8 cellular contexts compared by ENCODE assay signal in genomic region chr1:8217809-8218208, GRCh38.
DNase-seq lines count a peak whose midpoint lies in the region; ATAC-seq, FAIRE-seq and TF ChIP-seq lines count a peak whose summit lies in the region.

No MANE protein-coding gene starts in this region.

- WGBS in GM12878 (ENCODE audit: insufficient coverage, insufficient replicate concordance, low lambda C conversion rate, missing lambda C conversion rate), result 86% methylated on average over 4 of the region's 4 CpGs
- no CpG with 5 or more reads among the region's 4 CpGs for WGBS in mesendoderm (ENCODE audit: extremely low coverage, insufficient coverage, low lambda C conversion rate)
- 62 to 78% (median 66%) methylated on average over 4 of the region's 4 CpGs for WGBS in stomach, 5 donors

- H3K27me3 Mint-ChIP-seq in activated CD4-positive, alpha-beta T cell treated with anti-CD3 and anti-CD28 coated beads, Interleukin-2, amount 10 ng/mL, durations not matched to agents 24 days and 14 days, result peaks cover 33% of the 10 kb centered on the region

- H4K5ac ChIP-seq in mesendoderm (ENCODE audit: low read length), result no peak overlapping the region

- H3K4me1 Mint-ChIP-seq in activated CD4-positive, alpha-beta T cell treated with anti-CD3 and anti-CD28 coated beads, Interleukin-2, amount 10 ng/mL, durations not matched to agents 24 days and 14 days, result peaks cover 9% of the 10 kb centered on the region

- RAD21 ChIA-PET in GM12878 (lab: Charles Lee; ENCODE audit: unreplicated experiment), result no interaction called here

- no peak overlapping the region for H2BK120ac ChIP-seq in mesendoderm (ENCODE audit: low read depth, low read length)

- H4K20me1 ChIP-seq in GM12878 (ENCODE audit: control insufficient read depth, insufficient read depth), result no peaks in the 10 kb centered on the region

- no peak for FAIRE-seq in GM12878 (lab: Jason Lieb, UNC)

- no peak overlapping the region for H3K9ac ChIP-seq in GM12878 (ENCODE audit: control insufficient read depth, insufficient read depth, low read length)
- H3K9ac ChIP-seq in mesendoderm (ENCODE audit: low read length), result peak overlapping the region; percentile 70

- ATAC-seq in GM12878 (no peak), HG02840 (IDR thresholded peaks at IDR 0.05; ENCODE audit: low FRiP score, unreplicated experiment) (no peak)

- H3K27ac Mint-ChIP-seq in activated CD4-positive, alpha-beta T cell treated with anti-CD3 and anti-CD28 coated beads, Interleukin-2, amount 10 ng/mL, durations not matched to agents 24 days and 14 days, result no peak overlapping the region

- no peaks in the 10 kb centered on the region for H3K79me2 ChIP-seq in GM12878 (ENCODE audit: control insufficient read depth, insufficient read depth, low read length)
- no peaks in the 10 kb centered on the region for H3K79me2 ChIP-seq in mesendoderm (ENCODE audit: control insufficient read depth, insufficient read depth, low read length)

- no peak overlapping the region for H2AK5ac ChIP-seq in mesendoderm (ENCODE audit: low read length)

- peak overlapping the region; percentile 92 for H3K18ac ChIP-seq in mesendoderm (ENCODE audit: low read length)

- H4K8ac ChIP-seq in mesendoderm (ENCODE audit: low read depth, low read length), result peak overlapping the region; percentile 83

- CTCF ChIA-PET in GM12878 (lab: Yijun Ruan, JAX), result no interaction called here

- peak overlapping the region; percentile 47; the same call in 1 of the 2 replicates for H3K4me2 ChIP-seq in GM12878 (ENCODE audit: control insufficient read depth, insufficient read depth)
- H3K4me2 ChIP-seq in mesendoderm (ENCODE audit: low read length), result no peak overlapping the region

- TF ChIP-seq CTCF in GM12878 (IDR thresholded peaks at IDR 0.05 in 2 of 3, conservative IDR thresholded peaks at IDR 0.05 in 1 of 3; ENCODE audit: control insufficient read depth in 2 of 3, extremely low read depth in 1 of 3, insufficient read depth in 1 of 3, low read depth in 3 of 3, low read length in 3 of 3) (no peak), stomach (IDR thresholded peaks at IDR 0.05) (no peak)

- H3K4me1 ChIP-seq in GM12878 (ENCODE audit: control insufficient read depth, insufficient read depth, low read length) (no peaks in the 10 kb centered on the region), mesendoderm (ENCODE audit: control insufficient read depth, low read depth, low read length) (peaks cover 4% of the 10 kb centered on the region), stomach (peaks cover 22 to 52% (median 27%) of the 10 kb centered on the region in 4 donors)

- BruUV-seq in GM12878 (replicated peaks; lab: Mats Ljungman, UMichigan), result no TSS peak

- no peak for TF ChIP-seq RAD21 in GM12878 (IDR thresholded peaks at IDR 0.05; ENCODE audit: insufficient read depth, low read depth, low read length)

- H3K36me3 ChIP-seq in GM12878 (ENCODE audit: control insufficient read depth in 2 of 2, insufficient read depth in 2 of 2, low read length in 1 of 2), result no peaks in the 10 kb centered on the region
- H3K36me3 ChIP-seq in mesendoderm (ENCODE audit: control insufficient read depth, insufficient read depth, low read length), result no peaks in the 10 kb centered on the region
- H3K36me3 ChIP-seq in stomach, result no peaks in the 10 kb centered on the region

- H3K4me3 ChIP-seq in GM12878 (no peak overlapping the region), mesendoderm (ENCODE audit: low read length) (no peak overlapping the region), stomach (peak overlapping the region; percentile 42 to 52 (median 50))

- no peak overlapping the region for H2BK15ac ChIP-seq in mesendoderm (replicated peaks; ENCODE audit: low read depth)

- H2AFZ ChIP-seq in GM12878 (ENCODE audit: control insufficient read depth, low read depth, low read length), result no peak overlapping the region

- no peak overlapping the region for H3K4ac ChIP-seq in mesendoderm (ENCODE audit: low read depth, low read length)

- in situ Hi-C loops in GM12878 (cut with MboI), result no loop called here

- no peak for DNase-seq in activated CD4-positive, alpha-beta T cell treated with anti-CD3 and anti-CD28 coated beads, Interleukin-2, amount 10 ng/mL, durations not matched to agents 24 days and 14 days
- DNase-seq in activated CD4-positive, alpha-beta T cell treated with anti-CD3 and anti-CD28 coated beads for 4 hours, result no peak
- DNase-seq in GM12878 (ENCODE audit: low read depth, low spot score) (no peak), mesendoderm (no peak), stomach (no peak), amygdala (lab: John Stamatoyannopoulos, UW) (no peak), AML-193 (lab: John Stamatoyannopoulos, UW) (no peak)

- POLR2A ChIA-PET in GM12878 (lab: Charles Lee), result no interaction called here

- TF ChIP-seq POLR2A in GM12878 (IDR thresholded peaks at IDR 0.05; ENCODE audit: low read depth, low read length) (no peak), stomach (IDR thresholded peaks at IDR 0.05) (no peak)

- SMC1A ChIA-PET in GM12878 (lab: Charles Lee; ENCODE audit: uncharacterized antibody, unreplicated experiment), result no interaction called here

- H3K9me3 Mint-ChIP-seq in activated CD4-positive, alpha-beta T cell treated with anti-CD3 and anti-CD28 coated beads, Interleukin-2, amount 10 ng/mL, durations not matched to agents 24 days and 14 days, result no peaks in the 10 kb centered on the region

- intact Hi-C loops in activated CD4-positive, alpha-beta T cell treated with anti-CD3 and anti-CD28 coated beads, Interleukin-2, amount 10 ng/mL, durations not matched to agents 24 days and 14 days (cut with micrococcal nuclease), result no loop called here
- intact Hi-C loops in GM12878 (cut with micrococcal nuclease; ENCODE audit: unreplicated experiment), result no loop called here
- intact Hi-C loops in stomach (cut with DNase I; ENCODE audit: low total_unique reads), result no loop called here

- H3K4me3 Mint-ChIP-seq in activated CD4-positive, alpha-beta T cell treated with anti-CD3 and anti-CD28 coated beads, Interleukin-2, amount 10 ng/mL, durations not matched to agents 24 days and 14 days, result peak overlapping the region; percentile 65

- H3K36me3 Mint-ChIP-seq in activated CD4-positive, alpha-beta T cell treated with anti-CD3 and anti-CD28 coated beads, Interleukin-2, amount 10 ng/mL, durations not matched to agents 24 days and 14 days (ENCODE audit: low read depth), result no peaks in the 10 kb centered on the region

- no peak overlapping the region for H2BK5ac ChIP-seq in mesendoderm (ENCODE audit: low read length)

- H3K9me3 ChIP-seq in GM12878 (replicated peaks; ENCODE audit: control insufficient read depth, insufficient read depth, low read length), result no peaks in the 10 kb centered on the region
- H3K9me3 ChIP-seq in stomach, result no peaks in the 10 kb centered on the region

- no peak overlapping the region for H3K27ac ChIP-seq in GM12878 (ENCODE audit: control insufficient read depth, insufficient read depth)
- no peak overlapping the region for H3K27ac ChIP-seq in mesendoderm (ENCODE audit: low read depth, low read length)
- H3K27ac ChIP-seq in stomach, result peak overlapping the region in 4 of 5 donors; percentile 73 to 86 (median 79)

- no peak overlapping the region for H3K23ac ChIP-seq in mesendoderm (ENCODE audit: low read length)

- H3K27me3 ChIP-seq in GM12878 (replicated peaks in 1 of 2; ENCODE audit: control insufficient read depth in 2 of 2, insufficient read depth in 2 of 2, low read length in 1 of 2) (peaks cover 0 to 3% of the 10 kb centered on the region in 2 experiments; a peak in 2 of 4 replicates), mesendoderm (ENCODE audit: insufficient read depth, low read length, poor library complexity) (no peaks in the 10 kb centered on the region), stomach (no peaks in the 10 kb centered on the region)

- TF ChIP-seq EP300 in GM12878 (IDR thresholded peaks at IDR 0.05; ENCODE audit: borderline replicate concordance in 1 of 2, control insufficient read depth in 1 of 2, low read depth in 2 of 2, low read length in 2 of 2) (no peak), stomach (IDR thresholded peaks at IDR 0.05) (no peak)

- no peaks in the 10 kb centered on the region for H3K79me1 ChIP-seq in mesendoderm (ENCODE audit: low read length)

- H3K56ac ChIP-seq in mesendoderm (ENCODE audit: low read length), result peak overlapping the region; percentile 82

TF ChIP-seq in GM12878, 131 proteins besides CTCF, POLR2A, EP300 and RAD21 (continues in another document):
- TF ChIP-seq SREBF2 (IDR thresholded peaks at IDR 0.05; ENCODE audit: low read length), result no peak
- no peak for TF ChIP-seq ZNF217 (IDR thresholded peaks at IDR 0.05)
- no peak for TF ChIP-seq FOXM1 (IDR thresholded peaks at IDR 0.05; ENCODE audit: low read depth, low read length)
- TF ChIP-seq CUX1 (IDR thresholded peaks at IDR 0.05; ENCODE audit: insufficient replicate concordance, low read depth, low read length), result no peak

Comparison
In these comparisons a context has a peak if more than half of its experiments do, and no peak if none do; other contexts are left out.
1. H3K27ac ChIP-seq: peak in stomach (4 of 5); none in GM12878 (single experiment) and mesendoderm (single experiment).
2. H3K4me3 ChIP-seq: peak in stomach (4 of 4); none in GM12878 (single experiment) and mesendoderm (single experiment).